1 cellular context compared by ENCODE assay signal in genomic region chr22:28802595-28803087, GRCh38.
TF ChIP-seq lines count a peak whose summit lies in the region.

No MANE protein-coding gene starts in this region.

TF ChIP-seq in K562, 482 proteins besides CTCF, POLR2A, EP300 and RAD21 (continued from another document):
- TF ChIP-seq MCM5 (IDR thresholded peaks at IDR 0.05; ENCODE audit: low read depth), result no peak
- TF ChIP-seq ILF3 (IDR thresholded peaks at IDR 0.05; ENCODE audit: borderline replicate concordance), result no peak
